ENCODE assay signal across 1 cellular context in the genomic region with DNA sequence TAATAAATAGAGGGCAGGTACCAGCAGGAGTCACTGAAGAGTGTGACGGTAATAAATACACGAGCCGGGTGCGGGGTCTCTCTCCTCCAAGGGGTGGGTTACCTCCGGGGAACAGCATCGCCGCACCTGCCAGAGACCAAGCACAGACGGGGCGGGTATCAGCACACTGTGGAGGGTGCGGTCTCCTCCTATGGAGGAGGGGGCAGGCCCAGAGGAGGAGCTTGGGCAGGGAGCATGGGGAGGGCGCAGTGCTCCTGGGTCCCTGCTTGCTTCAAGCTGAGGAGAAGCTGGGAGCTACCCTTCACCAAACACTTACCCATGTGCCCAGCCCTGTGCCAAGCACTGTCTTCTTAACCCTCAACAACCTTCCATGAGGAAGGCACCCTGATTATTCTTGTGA.
TF ChIP-seq lines count a peak whose summit lies in the region.

No MANE protein-coding gene starts in this region.

TF ChIP-seq in IMR-90, 13 proteins besides CTCF, POLR2A, EP300 and RAD21:
- no peak for TF ChIP-seq SMC3 (IDR thresholded peaks at IDR 0.05; ENCODE audit: low read depth, low read length)
- TF ChIP-seq ELK1 (IDR thresholded peaks at IDR 0.05; ENCODE audit: borderline replicate concordance, low read depth, low read length), result no peak
- TF ChIP-seq CHD1 (IDR thresholded peaks at IDR 0.05; ENCODE audit: low read depth, low read length), result no peak
- no peak for TF ChIP-seq FOS (IDR thresholded peaks at IDR 0.05; ENCODE audit: low read depth, low read length)
- TF ChIP-seq RFX5 (IDR thresholded peaks at IDR 0.05; ENCODE audit: low read depth, low read length), result no peak
